Comparison of ENCODE assay signal across 8 cellular contexts in the genomic region with DNA sequence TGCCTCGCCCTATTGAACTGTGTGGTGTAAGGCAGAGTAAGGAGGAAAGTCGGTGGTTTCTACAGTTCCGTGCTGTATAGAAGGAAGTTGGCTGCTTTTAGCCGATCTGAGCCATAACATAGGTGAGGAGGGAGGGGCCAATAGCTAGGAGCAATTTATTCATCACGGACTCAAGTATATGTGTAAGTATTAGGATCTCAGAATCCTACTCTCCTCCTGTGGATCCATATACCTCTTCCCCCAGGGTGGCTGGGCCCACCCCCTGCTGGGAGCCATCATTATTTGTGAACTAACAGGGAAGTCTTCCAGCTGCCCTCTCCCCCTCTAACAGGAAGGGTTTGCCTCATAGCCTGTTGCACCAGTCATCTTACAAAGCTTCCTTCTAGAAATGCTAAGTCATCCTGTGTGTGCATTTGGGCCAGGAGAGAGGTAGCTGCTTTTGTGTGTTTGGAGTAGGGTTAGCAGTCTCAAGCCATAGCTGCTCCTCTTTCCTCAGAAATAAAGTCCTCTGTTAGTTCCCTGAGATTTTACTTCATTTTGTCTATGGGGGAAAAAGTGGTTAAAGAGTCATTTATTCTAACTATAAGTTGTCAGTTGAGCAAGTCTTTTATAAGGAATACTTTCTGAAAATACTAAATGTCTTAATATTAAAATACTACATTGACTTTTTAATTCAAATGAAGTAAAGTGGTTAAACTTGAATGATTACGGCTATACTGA. TPM values are rescaled to one million over a fixed set of nuclear protein-coding genes. Genes with fewer than 3 reads are reported as not detected.
DNase-seq lines count a peak whose midpoint lies in the region; ATAC-seq, FAIRE-seq and TF ChIP-seq lines count a peak whose summit lies in the region.

No MANE protein-coding gene starts in this region.

- H3K9me2 ChIP-seq in hepatocyte (replicated peaks; ENCODE audit: insufficient read depth), result no peaks in the 10 kb centered on the region

- in situ Hi-C loops in K562 (cut with MboI), result no loop called here

- no peaks in the 10 kb centered on the region for H3K9me1 ChIP-seq in K562 (ENCODE audit: control insufficient read depth, insufficient read depth, low read length)

- peak; percentile 98 for ATAC-seq in K562
- peak; percentile 82 to 90 for ATAC-seq in lower lobe of right lung
- no peak for ATAC-seq in GM21367 (IDR thresholded peaks at IDR 0.05; ENCODE audit: unreplicated experiment)
- ATAC-seq in GM18511 (IDR thresholded peaks at IDR 0.05; ENCODE audit: unreplicated experiment), result no peak

- H3K27me3 ChIP-seq in K562 (ENCODE audit: control insufficient read depth in 2 of 2, insufficient read depth in 2 of 2, low read length in 2 of 2) (no peaks in the 10 kb centered on the region), lower lobe of right lung (ENCODE audit: low read depth) (no peaks in the 10 kb centered on the region), hepatocyte (no peaks in the 10 kb centered on the region)

- H3K9ac ChIP-seq in K562 (ENCODE audit: insufficient read depth in 1 of 2, low read depth in 2 of 2, low read length in 2 of 2), result peak overlapping the region in 1 of 2 experiments; percentile 68; a peak in 3 of 4 replicates

- H3K4me3 ChIP-seq in AG09309 (ENCODE audit: control insufficient read depth, low read depth, low read length), result no peak overlapping the region
- H3K4me3 ChIP-seq in K562, result no peak overlapping the region
- no peak overlapping the region for H3K4me3 ChIP-seq in lower lobe of right lung
- H3K4me3 ChIP-seq in hepatocyte, result no peak overlapping the region

- intact Hi-C loops in K562 (cut with micrococcal nuclease), result loop anchor here (2.0 kb wide), 1 partner anchor 17 kb away; a partner anchor contains a TSS
- intact Hi-C loops in lower lobe of right lung (cut with DNase I), result no loop called here

- TF ChIP-seq CTCF in AG09309 (IDR thresholded peaks at IDR 0.05; ENCODE audit: control insufficient read depth, insufficient read depth, low read depth, low read length, missing control alignments), result no peak
- 0 out of 6 replicates have a peak, but pooled peaks of 1 of the 3 experiments have one; percentile 1 for TF ChIP-seq CTCF in K562 (IDR thresholded peaks at IDR 0.05 in 2 of 3, conservative IDR thresholded peaks at IDR 0.05 in 1 of 3; ENCODE audit: insufficient read depth in 2 of 3, low read depth in 1 of 3, low read length in 3 of 3)
- no peak for TF ChIP-seq CTCF in lower lobe of right lung (IDR thresholded peaks at IDR 0.05)
- no peak for TF ChIP-seq CTCF in hepatocyte (IDR thresholded peaks at IDR 0.05; ENCODE audit: poor library complexity)

- H3K79me2 ChIP-seq in K562 (ENCODE audit: control insufficient read depth, insufficient read depth, low read length), result peaks cover 12% of the 10 kb centered on the region; the same call in 2 of the 3 replicates
- H3K79me2 ChIP-seq in hepatocyte, result no peaks in the 10 kb centered on the region

- H4K20me1 ChIP-seq in K562 (replicated peaks; ENCODE audit: control insufficient read depth, insufficient read depth, low read length), result no peaks in the 10 kb centered on the region; the same call in 1 of the 2 replicates
- H4K20me1 ChIP-seq in hepatocyte (ENCODE audit: insufficient read depth, poor library complexity, severe bottlenecking), result no peaks in the 10 kb centered on the region

- peak; percentile 79 for DNase-seq in AG09309 (ENCODE audit: low read depth)
- DNase-seq in Kasumi-1 (lab: John Stamatoyannopoulos, UW), result peak; percentile 95
- peak; percentile 72 to 94 (median 82) for DNase-seq in K562 (ENCODE audit: extremely low read depth in 1 of 4, low spot score in 3 of 4)
- peak; percentile 53 for DNase-seq in lower lobe of right lung
- DNase-seq in GM12891 (ENCODE audit: insufficient read length, low spot score), result no peak
- no peak for DNase-seq in hepatocyte (ENCODE audit: low spot score)

- FAIRE-seq in K562 (lab: Jason Lieb, UNC), result peak; percentile 100
- FAIRE-seq in GM12891 (lab: Jason Lieb, UNC), result no peak

- H2AFZ ChIP-seq in K562 (ENCODE audit: low read depth, low read length) (peak overlapping the region; percentile 67), hepatocyte (no peak overlapping the region)

- POLR2A ChIA-PET in K562 (lab: Yijun Ruan, JAX), result interaction anchor here (0.5 to 2.3 kb wide), 12 partner anchors 9 to 842 kb away, joined by 3 to 17 read pairs (median 5); a partner anchor contains a TSS

- CTCF ChIA-PET in K562 (lab: Yijun Ruan, JAX; ENCODE audit: low intra/inter-chr PET ratio), result interaction anchor here (0.6 kb wide), 1 partner anchor 564 kb away, joined by 4 read pairs; no protein-coding TSS in a partner anchor

- peaks cover 96% of the 10 kb centered on the region for H3K36me3 ChIP-seq in K562 (ENCODE audit: control insufficient read depth, insufficient read depth, low read length)
- H3K36me3 ChIP-seq in lower lobe of right lung, result peaks cover 97% of the 10 kb centered on the region
- H3K36me3 ChIP-seq in hepatocyte (replicated peaks; ENCODE audit: insufficient read depth, low read depth), result no peaks in the 10 kb centered on the region

- BruUV-seq in K562 (replicated peaks; lab: Mats Ljungman, UMichigan), result no TSS peak

- no peaks in the 10 kb centered on the region for H3K9me3 ChIP-seq in K562 (replicated peaks; ENCODE audit: control insufficient read depth, insufficient read depth, low read depth, low read length)
- H3K9me3 ChIP-seq in lower lobe of right lung, result no peaks in the 10 kb centered on the region
- no peaks in the 10 kb centered on the region for H3K9me3 ChIP-seq in hepatocyte (ENCODE audit: low read depth)

- TF ChIP-seq POLR2A in K562 (conservative IDR thresholded peaks at IDR 0.05) (peak; percentile 75), GM12891 (IDR thresholded peaks at IDR 0.05; ENCODE audit: low read depth, low read length) (no peak)

- peak overlapping the region; percentile 96 for H3K27ac ChIP-seq in K562 (ENCODE audit: extremely low read depth, low read depth, low read length)
- H3K27ac ChIP-seq in lower lobe of right lung, result peak overlapping the region; percentile 14
- no peak overlapping the region for H3K27ac ChIP-seq in hepatocyte

- TF ChIP-seq EP300 in K562 (IDR thresholded peaks at IDR 0.05; ENCODE audit: low read length), result peak; percentile 83

- peak; percentile 12 to 27; a peak in 1 of 4 replicates for TF ChIP-seq RAD21 in K562 (CRISPR knock-in tag; conservative IDR thresholded peaks at IDR 0.05 in 1 of 2, IDR thresholded peaks at IDR 0.05 in 1 of 2)

- H3K4me1 ChIP-seq in K562 (replicated peaks in 1 of 2; ENCODE audit: control insufficient read depth in 2 of 2, insufficient read depth in 2 of 2, low read length in 2 of 2), result peaks cover 8 to 14% of the 10 kb centered on the region in 2 experiments; a peak in 4 of 5 replicates
- H3K4me1 ChIP-seq in lower lobe of right lung, result no peaks in the 10 kb centered on the region
- H3K4me1 ChIP-seq in hepatocyte (ENCODE audit: insufficient read depth), result no peaks in the 10 kb centered on the region

- 12% methylated on average over 6 of the region's 6 CpGs for WGBS in K562 (ENCODE audit: insufficient coverage, low coverage, missing lambda C conversion rate)
- 92% methylated on average over 6 of the region's 6 CpGs for WGBS in hepatocyte (ENCODE audit: low lambda C conversion rate, missing lambda C conversion rate)

- peak overlapping the region; percentile 56 for H3K4me2 ChIP-seq in K562 (ENCODE audit: insufficient read depth, low read length)
- no peak overlapping the region for H3K4me2 ChIP-seq in hepatocyte

RNA-seq across cellular contexts. Expression of a gene that starts 14.9 kb away (rescaled TPM):
- total RNA-seq in K562 (2011; cell fraction: chromatin; rRNA removed; ENCODE audit: low replicate concordance), result 7.7 and 8.5 TPM in 2 replicates
- total RNA-seq in K562 (2011; cell fraction: nucleolus; rRNA removed), result 5.1 and 5.8 TPM in 2 replicates
- total RNA-seq in K562 (2011; cell fraction: nucleoplasm; rRNA removed), result 6.0 and 8.2 TPM in 2 replicates
- total RNA-seq in K562 (2014; rRNA removed), result 21.7 and 24.0 TPM in 2 replicates
- total RNA-seq in K562 (2014; rRNA removed; fragmentation: Illumina TruSeq; extraction: Trizol), result 31.8 and 33.4 TPM in 2 replicates
- 26.7 and 31.3 TPM in 2 replicates for total RNA-seq in K562 (2015; rRNA removed; fragmentation: Illumina TruSeq; extraction: Trizol)
- 27.1 and 28.9 TPM in 2 replicates for total RNA-seq in K562 (2021)
- polyA plus RNA-seq in K562 (2011; rRNA removed), result 12.6 and 14.0 TPM in 2 replicates
- 9.0 and 12.0 TPM in 2 replicates for polyA plus RNA-seq in K562 (2011; cell fraction: cytosol; rRNA removed)
- 4.9 and 6.3 TPM in 2 replicates for polyA plus RNA-seq in K562 (2011; cell fraction: nucleus; rRNA removed)
- polyA plus RNA-seq in K562 (2012), result 29.5 and 36.6 TPM in 2 replicates
- 26.0 and 26.3 TPM in 2 replicates for polyA plus RNA-seq in K562 (2014; fragmentation: Illumina TruSeq; extraction: Trizol)
- polyA plus RNA-seq in K562 (2014; fragmentation: Nextera tagmentation; extraction: Ambion mirVana), result 10 to 100 TPM; 10.2 to 16.4 TPM
- 20.5 and 36.0 TPM in 2 replicates for polyA plus RNA-seq in K562 (2014; rRNA removed)
- 4.9 and 5.4 TPM in 2 replicates for polyA minus RNA-seq in K562 (2011; rRNA and poly(A)+ RNA removed)
- 2.4 and 4.5 TPM in 2 replicates for polyA minus RNA-seq in K562 (2011; cell fraction: cytosol; rRNA and poly(A)+ RNA removed)
- 3.0 and 6.7 TPM in 2 replicates for polyA minus RNA-seq in K562 (2011; cell fraction: nucleus; rRNA and poly(A)+ RNA removed)
- 13.4 TPM for total RNA-seq in lower lobe of right lung
- polyA plus RNA-seq in GM12891 (2012; ENCODE audit: low read depth, missing spikeins), result 14.6 TPM
- 8.8 and 11.8 TPM in 2 replicates for total RNA-seq in hepatocyte
- polyA plus RNA-seq in hepatocyte, result 20.7 and 21.1 TPM in 2 replicates

RNA-seq across cellular contexts. Expression of a gene that starts 16.5 kb away (rescaled TPM):
- total RNA-seq in K562 (2011; cell fraction: chromatin; rRNA removed; ENCODE audit: low replicate concordance), result 148 and 225 TPM in 2 replicates
- total RNA-seq in K562 (2011; cell fraction: nucleolus; rRNA removed), result 169 and 177 TPM in 2 replicates
- total RNA-seq in K562 (2011; cell fraction: nucleoplasm; rRNA removed), result 160 and 163 TPM in 2 replicates
- total RNA-seq in K562 (2014; rRNA removed) (239 and 254 TPM in 2 replicates), K562 (2014; rRNA removed; fragmentation: Illumina TruSeq; extraction: Trizol) (152 and 177 TPM in 2 replicates), K562 (2015; rRNA removed; fragmentation: Illumina TruSeq; extraction: Trizol) (191 and 200 TPM in 2 replicates), K562 (2021) (339 and 353 TPM in 2 replicates), lower lobe of right lung (213 TPM), hepatocyte (86.8 and 103 TPM in 2 replicates)
- polyA plus RNA-seq in K562 (2011; rRNA removed) (185 and 229 TPM in 2 replicates), K562 (2014; fragmentation: Illumina TruSeq; extraction: Trizol) (402 and 513 TPM in 2 replicates), K562 (2014; fragmentation: Nextera tagmentation; extraction: Ambion mirVana) (100 to 1,000 TPM; 292 to 542 TPM), K562 (2014; rRNA removed) (257 and 270 TPM in 2 replicates), hepatocyte (98.7 and 103 TPM in 2 replicates)
- polyA plus RNA-seq in K562 (2011; cell fraction: cytosol; rRNA removed), result 256 and 298 TPM in 2 replicates
- polyA plus RNA-seq in K562 (2011; cell fraction: nucleus; rRNA removed), result 137 and 184 TPM in 2 replicates
- polyA plus RNA-seq in K562 (2012), result 387 and 522 TPM in 2 replicates
- 230 and 264 TPM in 2 replicates for polyA minus RNA-seq in K562 (2011; rRNA and poly(A)+ RNA removed)
- polyA minus RNA-seq in K562 (2011; cell fraction: cytosol; rRNA and poly(A)+ RNA removed), result 167 and 254 TPM in 2 replicates
- polyA minus RNA-seq in K562 (2011; cell fraction: nucleus; rRNA and poly(A)+ RNA removed), result 47.3 and 81.1 TPM in 2 replicates
- polyA plus RNA-seq in GM12891 (2012; ENCODE audit: low read depth, missing spikeins), result 118 TPM

RNA-seq across cellular contexts. Expression of a gene that starts 34.5 kb away (rescaled TPM):
- 0.51 and 1.1 TPM in 2 replicates for total RNA-seq in K562 (2011; cell fraction: chromatin; rRNA removed; ENCODE audit: low replicate concordance)
- total RNA-seq in K562 (2011; cell fraction: nucleolus; rRNA removed), result 0.53 and 1.0 TPM in 2 replicates
- 1.0 and 1.3 TPM in 2 replicates for total RNA-seq in K562 (2011; cell fraction: nucleoplasm; rRNA removed)
- 0.29 TPM in 1 of 2 replicates, not detected in the other for total RNA-seq in K562 (2014; rRNA removed)
- total RNA-seq in K562 (2014; rRNA removed; fragmentation: Illumina TruSeq; extraction: Trizol), result 0.11 and 0.19 TPM in 2 replicates
- 0.34 and 0.54 TPM in 2 replicates for total RNA-seq in K562 (2015; rRNA removed; fragmentation: Illumina TruSeq; extraction: Trizol)
- total RNA-seq in K562 (2021), result 0.51 TPM in 1 of 2 replicates, not detected in the other
- not detected in 2 replicates for polyA plus RNA-seq in K562 (2011; rRNA removed)
- polyA plus RNA-seq in K562 (2011; cell fraction: cytosol; rRNA removed), result not detected in 2 replicates
- polyA plus RNA-seq in K562 (2011; cell fraction: nucleus; rRNA removed), result 0.37 TPM in 1 of 2 replicates, not detected in the other
- polyA plus RNA-seq in K562 (2012), result 0.16 and 0.42 TPM in 2 replicates
- 0.15 TPM in 2 replicates for polyA plus RNA-seq in K562 (2014; fragmentation: Illumina TruSeq; extraction: Trizol)
- not detected for polyA plus RNA-seq in K562 (2014; fragmentation: Nextera tagmentation; extraction: Ambion mirVana)
- 0.08 TPM in 1 of 2 replicates, not detected in the other for polyA plus RNA-seq in K562 (2014; rRNA removed)
- polyA minus RNA-seq in K562 (2011; rRNA and poly(A)+ RNA removed), result not detected in 2 replicates
- polyA minus RNA-seq in K562 (2011; cell fraction: cytosol; rRNA and poly(A)+ RNA removed), result not detected in 2 replicates
- polyA minus RNA-seq in K562 (2011; cell fraction: nucleus; rRNA and poly(A)+ RNA removed), result not detected in 2 replicates
- total RNA-seq in lower lobe of right lung, result not detected
- 0.32 TPM for polyA plus RNA-seq in GM12891 (2012; ENCODE audit: low read depth, missing spikeins)
- 0.13 TPM in 1 of 2 replicates, not detected in the other for total RNA-seq in hepatocyte
- 0.19 and 0.27 TPM in 2 replicates for polyA plus RNA-seq in hepatocyte

RNA-seq across cellular contexts. Expression of a gene that starts 57.0 kb away (rescaled TPM):
- 54.1 and 71.5 TPM in 2 replicates for total RNA-seq in K562 (2011; cell fraction: chromatin; rRNA removed; ENCODE audit: low replicate concordance)
- total RNA-seq in K562 (2011; cell fraction: nucleolus; rRNA removed), result 37.0 and 45.7 TPM in 2 replicates
- 49.3 and 71.1 TPM in 2 replicates for total RNA-seq in K562 (2011; cell fraction: nucleoplasm; rRNA removed)
- total RNA-seq in K562 (2014; rRNA removed) (47.0 and 62.9 TPM in 2 replicates), K562 (2014; rRNA removed; fragmentation: Illumina TruSeq; extraction: Trizol) (66.5 and 67.3 TPM in 2 replicates), K562 (2015; rRNA removed; fragmentation: Illumina TruSeq; extraction: Trizol) (64.2 and 65.3 TPM in 2 replicates), K562 (2021) (74.8 and 78.9 TPM in 2 replicates), lower lobe of right lung (37.0 TPM), hepatocyte (22.1 and 24.1 TPM in 2 replicates)
- polyA plus RNA-seq in K562 (2011; rRNA removed) (47.1 and 57.7 TPM in 2 replicates), K562 (2014; fragmentation: Illumina TruSeq; extraction: Trizol) (53.3 and 54.9 TPM in 2 replicates), K562 (2014; fragmentation: Nextera tagmentation; extraction: Ambion mirVana) (10 to 100 TPM; 59.2 to 71.7 TPM), K562 (2014; rRNA removed) (39.6 and 44.4 TPM in 2 replicates), hepatocyte (30.0 and 33.9 TPM in 2 replicates)
- 36.0 and 40.4 TPM in 2 replicates for polyA plus RNA-seq in K562 (2011; cell fraction: cytosol; rRNA removed)
- 17.7 and 20.4 TPM in 2 replicates for polyA plus RNA-seq in K562 (2011; cell fraction: nucleus; rRNA removed)
- 29.9 and 45.7 TPM in 2 replicates for polyA plus RNA-seq in K562 (2012)
- 78.7 and 100.0 TPM in 2 replicates for polyA minus RNA-seq in K562 (2011; rRNA and poly(A)+ RNA removed)
- 29.8 and 30.1 TPM in 2 replicates for polyA minus RNA-seq in K562 (2011; cell fraction: cytosol; rRNA and poly(A)+ RNA removed)
- polyA minus RNA-seq in K562 (2011; cell fraction: nucleus; rRNA and poly(A)+ RNA removed), result 7.7 and 12.9 TPM in 2 replicates
- polyA plus RNA-seq in GM12891 (2012; ENCODE audit: low read depth, missing spikeins), result 24.8 TPM

RNA-seq across cellular contexts. Expression of a gene that starts 59.4 kb away (rescaled TPM):
- total RNA-seq in K562 (2011; cell fraction: chromatin; rRNA removed; ENCODE audit: low replicate concordance), result 22.7 and 32.6 TPM in 2 replicates
- total RNA-seq in K562 (2011; cell fraction: nucleolus; rRNA removed), result 32.9 and 41.0 TPM in 2 replicates
- 27.9 and 28.1 TPM in 2 replicates for total RNA-seq in K562 (2011; cell fraction: nucleoplasm; rRNA removed)
- total RNA-seq in K562 (2014; rRNA removed) (25.7 and 39.1 TPM in 2 replicates), K562 (2014; rRNA removed; fragmentation: Illumina TruSeq; extraction: Trizol) (11.6 and 12.8 TPM in 2 replicates), K562 (2015; rRNA removed; fragmentation: Illumina TruSeq; extraction: Trizol) (20.2 and 22.7 TPM in 2 replicates), K562 (2021) (45.7 and 47.5 TPM in 2 replicates), lower lobe of right lung (27.9 TPM), hepatocyte (8.4 and 10.0 TPM in 2 replicates)
- polyA plus RNA-seq in K562 (2011; rRNA removed) (8.0 and 19.6 TPM in 2 replicates), K562 (2014; fragmentation: Illumina TruSeq; extraction: Trizol) (30.2 and 31.2 TPM in 2 replicates), K562 (2014; fragmentation: Nextera tagmentation; extraction: Ambion mirVana) (1 to 10 TPM; 2.6 to 2.9 TPM), K562 (2014; rRNA removed) (25.5 and 27.2 TPM in 2 replicates), hepatocyte (20.9 and 22.9 TPM in 2 replicates)
- polyA plus RNA-seq in K562 (2011; cell fraction: cytosol; rRNA removed), result 11.8 and 15.9 TPM in 2 replicates
- 22.9 and 28.2 TPM in 2 replicates for polyA plus RNA-seq in K562 (2011; cell fraction: nucleus; rRNA removed)
- polyA plus RNA-seq in K562 (2012), result 37.1 and 37.2 TPM in 2 replicates
- 6.4 and 7.4 TPM in 2 replicates for polyA minus RNA-seq in K562 (2011; rRNA and poly(A)+ RNA removed)
- 11.3 and 18.9 TPM in 2 replicates for polyA minus RNA-seq in K562 (2011; cell fraction: cytosol; rRNA and poly(A)+ RNA removed)
- 12.4 and 16.8 TPM in 2 replicates for polyA minus RNA-seq in K562 (2011; cell fraction: nucleus; rRNA and poly(A)+ RNA removed)
- 12.8 TPM for polyA plus RNA-seq in GM12891 (2012; ENCODE audit: low read depth, missing spikeins)

Comparison
In these comparisons a context has a peak if more than half of its experiments do, and no peak if none do; other contexts are left out.
1. DNase-seq: peak in AG09309 (single experiment), Kasumi-1 (2 of 2), K562 (4 of 4) and lower lobe of right lung (single experiment); none in GM12891 (single experiment) and hepatocyte (single experiment).
2. ATAC-seq: peak in K562 (single experiment) and lower lobe of right lung (2 of 2); none in GM21367 (single experiment) and GM18511 (single experiment).